Comparison of ENCODE assay signal across 19 cellular contexts in the genomic region with DNA sequence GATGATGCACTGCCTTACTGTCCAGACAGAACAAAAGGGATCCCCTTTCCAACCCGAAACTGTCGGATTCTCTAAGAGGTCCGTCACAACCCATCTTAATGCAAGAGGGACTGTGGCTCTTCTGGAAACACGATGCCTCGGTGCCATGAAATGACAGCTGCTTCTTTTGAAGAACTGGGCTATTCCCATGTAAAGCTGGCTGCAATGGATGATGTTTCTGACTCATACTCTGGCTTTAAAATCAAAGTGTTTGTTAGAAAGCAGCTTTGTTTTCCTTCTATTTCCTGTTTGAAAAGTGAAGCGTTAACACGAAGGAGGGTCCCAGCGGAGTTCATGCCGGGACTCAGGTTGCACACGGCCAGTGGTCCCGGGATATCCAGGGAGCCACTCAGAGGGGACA. TPM values are rescaled to one million over a fixed set of nuclear protein-coding genes. Genes with fewer than 3 reads are reported as not detected.
"Had no signal": no experiment of that assay in that cellular context is flagged by ENCODE, and none has a peak within 500 bp of the region (broad histone marks: within the 10 kb centered on the region; RNA-seq: fewer than 3 reads in every experiment).

No MANE protein-coding gene starts in this region.

- H3K36me3 ChIP-seq: gastrocnemius medialis, neural progenitor cell, stomach, thyroid gland had no signal

- ATAC-seq: activated CD8-positive, alpha-beta memory T cell treated with anti-CD3 and anti-CD28 coated beads, Interleukin-2, amount 10 ng/mL, durations not matched to agents 7 days and 5 days; activated naive CD4-positive, alpha-beta T cell treated with anti-CD3 and anti-CD28 coated beads, Interleukin-2, amount 50 U/mL, for 72 hours; activated T-cell treated with anti-CD3 and anti-CD28 coated beads, Interleukin-2, amount 50 U/mL, for 4 hours; gastrocnemius medialis had no signal

- H3K4me3 ChIP-seq: gastrocnemius medialis, neural progenitor cell, stomach, thyroid gland had no signal

- H3K79me2 ChIP-seq: parathyroid adenoma had no signal

- H3K4me1 ChIP-seq: gastrocnemius medialis, parathyroid adenoma, stomach had no signal

- H3K4me2 ChIP-seq: neural progenitor cell had no signal

- DNase-seq: activated CD4-positive, alpha-beta T cell treated with anti-CD3 and anti-CD28 coated beads for 1 hour; activated CD4-positive, alpha-beta T cell treated with anti-CD3 and anti-CD28 coated beads, Interleukin-2, amount 50 U/mL, for 48 hours; activated CD8-positive, alpha-beta memory T cell treated with anti-CD3 and anti-CD28 coated beads, Interleukin-2, amount 10 ng/mL, durations not matched to agents 7 days and 5 days; activated effector memory CD4-positive, alpha-beta T cell treated with anti-CD3 and anti-CD28 coated beads, Interleukin-2, amount 50 U/mL, for 16 hours; activated T-cell treated with anti-CD3 and anti-CD28 coated beads, Interleukin-2, amount 50 U/mL, for 4 hours; amygdala; cerebellar nuclear complex; dermis blood vessel endothelial cell; gastrocnemius medialis; kidney glomerular epithelial cell; stimulated activated CD4-positive, alpha-beta T cell treated with anti-CD3 and anti-CD28 coated beads, Interleukin-15, amount 100 ng/mL, for 24 hours; stimulated activated CD4-positive, alpha-beta T cell treated with anti-CD3 and anti-CD28 coated beads, Interleukin-4, amount 100 ng/mL, for 4 hours; stomach; thyroid gland had no signal

- H3K27me3 ChIP-seq: neural progenitor cell, thyroid gland had no signal

- H3K9ac ChIP-seq: neural progenitor cell, parathyroid adenoma had no signal

- H2AFZ ChIP-seq: neural progenitor cell, parathyroid adenoma had no signal

- FAIRE-seq: urothelium cell line had no signal

- H3K9me3 ChIP-seq: gastrocnemius medialis, stomach, thyroid gland had no signal

- H3K27ac ChIP-seq: gastrocnemius medialis, neural progenitor cell, parathyroid adenoma, stomach, thyroid gland had no signal

RNA-seq across cellular contexts. Expression of gene TP53AIP1, which starts 3.1 kb away (rescaled TPM):
- total RNA-seq: activated CD8-positive, alpha-beta memory T cell treated with anti-CD3 and anti-CD28 coated beads, Interleukin-2, amount 10 ng/mL, durations not matched to agents 7 days and 5 days; activated naive CD4-positive, alpha-beta T cell treated with anti-CD3 and anti-CD28 coated beads, Interleukin-2, amount 50 U/mL, for 72 hours; activated T-cell treated with anti-CD3 and anti-CD28 coated beads, Interleukin-2, amount 50 U/mL, for 4 hours; dermis blood vessel endothelial cell; gastrocnemius medialis; skeletal muscle tissue; stomach; thyroid gland had no signal

RNA-seq across cellular contexts. Expression of gene KCNJ5, which starts 48.4 kb away (rescaled TPM):
- total RNA-seq: activated CD8-positive, alpha-beta memory T cell treated with anti-CD3 and anti-CD28 coated beads, Interleukin-2, amount 10 ng/mL, durations not matched to agents 7 days and 5 days; activated naive CD4-positive, alpha-beta T cell treated with anti-CD3 and anti-CD28 coated beads, Interleukin-2, amount 50 U/mL, for 72 hours; activated T-cell treated with anti-CD3 and anti-CD28 coated beads, Interleukin-2, amount 50 U/mL, for 4 hours; dermis blood vessel endothelial cell had no signal
